Comparison of ENCODE assay signal across 1 cellular context in the genomic region with DNA sequence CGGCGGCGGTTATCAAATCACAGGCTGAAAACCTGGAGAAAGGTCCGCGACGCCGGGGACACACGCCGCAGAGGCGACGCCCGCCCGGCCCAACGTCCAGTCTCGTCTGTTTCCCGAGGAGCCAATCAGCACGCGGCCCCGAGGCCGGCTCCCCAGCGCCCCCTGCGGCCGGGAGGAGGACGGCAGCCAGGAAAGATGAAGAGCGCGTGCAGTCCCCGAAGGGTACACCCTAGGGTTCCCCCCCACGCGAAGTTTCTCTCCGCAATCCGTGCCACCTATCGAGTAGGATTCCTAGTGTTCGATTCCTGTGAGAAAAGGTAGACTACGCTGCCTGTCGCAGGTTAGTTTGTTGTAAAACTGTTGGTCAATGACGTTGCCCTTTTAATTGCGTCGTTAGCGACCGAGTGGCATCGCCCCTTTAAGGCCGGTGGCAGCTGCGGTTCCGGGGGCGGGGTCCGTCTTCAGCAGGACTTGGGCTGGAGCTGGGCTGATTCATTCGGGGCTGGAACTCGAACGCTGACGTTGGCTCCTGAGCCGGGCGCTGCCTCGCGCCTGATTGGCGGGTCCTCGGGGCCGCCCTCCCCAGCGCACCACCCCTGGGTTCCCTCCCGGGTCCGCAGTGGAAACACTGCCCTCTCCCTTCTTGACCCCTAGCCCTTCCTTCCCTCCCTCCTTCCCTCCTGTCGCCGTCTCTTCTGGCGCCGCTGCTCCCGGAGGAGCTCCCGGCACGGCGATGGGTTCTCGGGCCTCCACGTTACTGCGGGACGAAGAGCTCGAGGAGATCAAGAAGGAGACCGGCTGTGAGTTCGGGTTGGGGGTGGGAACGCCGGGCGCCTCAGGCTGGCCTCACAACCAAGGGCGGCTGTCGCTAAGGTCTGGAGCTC.
TF ChIP-seq lines count a peak whose summit lies in the region.

Gene CHP1 (plus strand): TSS at position 619 of the 884 bp plus-strand sequence. CDS start 115 bp downstream, at position 734.
A gene with protein sequence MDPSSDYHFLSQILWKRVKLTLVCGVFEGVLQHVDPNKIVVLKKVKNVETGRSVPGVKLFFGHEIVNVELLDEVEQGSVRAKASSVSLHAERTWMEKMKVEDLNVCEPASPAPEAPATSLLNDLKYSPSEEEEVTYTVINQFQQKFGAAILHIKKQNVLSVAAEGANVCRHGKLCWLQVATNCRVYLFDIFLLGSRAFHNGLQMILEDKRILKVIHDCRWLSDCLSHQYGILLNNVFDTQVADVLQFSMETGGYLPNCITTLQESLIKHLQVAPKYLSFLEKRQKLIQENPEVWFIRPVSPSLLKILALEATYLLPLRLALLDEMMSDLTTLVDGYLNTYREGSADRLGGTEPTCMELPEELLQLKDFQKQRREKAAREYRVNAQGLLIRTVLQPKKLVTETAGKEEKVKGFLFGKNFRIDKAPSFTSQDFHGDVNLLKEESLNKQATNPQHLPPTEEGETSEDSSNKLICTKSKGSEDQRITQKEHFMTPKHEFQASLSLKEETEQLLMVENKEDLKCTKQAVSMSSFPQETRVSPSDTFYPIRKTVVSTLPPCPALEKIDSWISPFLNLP (minus strand): TSS at position 108 of the 884 bp plus-strand sequence. CDS start 4,182 bp downstream, outside the sequence.

TF ChIP-seq in HEK293, 187 proteins besides CTCF, POLR2A, EP300 and RAD21 (continued from another document and continues in another):
- TF ChIP-seq, protein P1, sequence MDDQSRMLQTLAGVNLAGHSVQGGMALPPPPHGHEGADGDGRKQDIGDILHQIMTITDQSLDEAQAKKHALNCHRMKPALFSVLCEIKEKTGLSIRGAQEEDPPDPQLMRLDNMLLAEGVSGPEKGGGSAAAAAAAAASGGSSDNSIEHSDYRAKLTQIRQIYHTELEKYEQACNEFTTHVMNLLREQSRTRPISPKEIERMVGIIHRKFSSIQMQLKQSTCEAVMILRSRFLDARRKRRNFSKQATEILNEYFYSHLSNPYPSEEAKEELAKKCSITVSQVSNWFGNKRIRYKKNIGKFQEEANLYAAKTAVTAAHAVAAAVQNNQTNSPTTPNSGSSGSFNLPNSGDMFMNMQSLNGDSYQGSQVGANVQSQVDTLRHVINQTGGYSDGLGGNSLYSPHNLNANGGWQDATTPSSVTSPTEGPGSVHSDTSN (CRISPR knock-in tag; IDR thresholded peaks at IDR 0.05): no peak
- TF ChIP-seq ZNF202 (tag by site-specific recombination; IDR thresholded peaks at IDR 0.05; ENCODE audit: borderline replicate concordance): no peak
- TF ChIP-seq ZNF580 (tag by site-specific recombination; IDR thresholded peaks at IDR 0.05): no peak
- peak; percentile 92 for TF ChIP-seq ZBTB48 (tag by site-specific recombination; IDR thresholded peaks at IDR 0.05)
- no peak for TF ChIP-seq ZNF664 (tag by site-specific recombination; IDR thresholded peaks at IDR 0.05)
- peak; percentile 89 for TF ChIP-seq SP3 (tag by site-specific recombination; IDR thresholded peaks at IDR 0.05)
- TF ChIP-seq ZNF791 (tag by site-specific recombination; IDR thresholded peaks at IDR 0.05): no peak
- no peak for TF ChIP-seq ZNF677 (tag by site-specific recombination; IDR thresholded peaks at IDR 0.05)
- TF ChIP-seq ZNF785 (tag by site-specific recombination; IDR thresholded peaks at IDR 0.05): no peak
- TF ChIP-seq ZNF610 (tag by site-specific recombination; IDR thresholded peaks at IDR 0.05; ENCODE audit: borderline replicate concordance): 0 out of 2 replicates have a peak, but pooled peaks have one; percentile 14
- TF ChIP-seq TCF7L2 (IDR thresholded peaks at IDR 0.05; ENCODE audit: borderline replicate concordance, low read depth, low read length): no peak
- peak; percentile 73 for TF ChIP-seq KLF9 (tag by site-specific recombination; IDR thresholded peaks at IDR 0.05; ENCODE audit: low read depth)
- peak; percentile 34; the same call in 1 of the 2 replicates for TF ChIP-seq TSHZ1 (tag by site-specific recombination; IDR thresholded peaks at IDR 0.05; ENCODE audit: borderline replicate concordance)
- no peak for TF ChIP-seq YY1 (tag by site-specific recombination; IDR thresholded peaks at IDR 0.05)
- TF ChIP-seq PRDM6 (tag by site-specific recombination; IDR thresholded peaks at IDR 0.05): no peak
- TF ChIP-seq, protein P2, sequence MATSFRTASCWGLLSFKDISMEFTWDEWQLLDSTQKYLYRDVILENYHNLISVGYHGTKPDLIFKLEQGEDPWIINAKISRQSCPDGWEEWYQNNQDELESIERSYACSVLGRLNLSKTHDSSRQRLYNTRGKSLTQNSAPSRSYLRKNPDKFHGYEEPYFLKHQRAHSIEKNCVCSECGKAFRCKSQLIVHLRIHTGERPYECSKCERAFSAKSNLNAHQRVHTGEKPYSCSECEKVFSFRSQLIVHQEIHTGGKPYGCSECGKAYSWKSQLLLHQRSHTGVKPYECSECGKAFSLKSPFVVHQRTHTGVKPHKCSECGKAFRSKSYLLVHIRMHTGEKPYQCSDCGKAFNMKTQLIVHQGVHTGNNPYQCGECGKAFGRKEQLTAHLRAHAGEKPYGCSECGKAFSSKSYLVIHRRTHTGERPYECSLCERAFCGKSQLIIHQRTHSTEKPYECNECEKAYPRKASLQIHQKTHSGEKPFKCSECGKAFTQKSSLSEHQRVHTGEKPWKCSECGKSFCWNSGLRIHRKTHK (tag by site-specific recombination; IDR thresholded peaks at IDR 0.05): no peak
- TF ChIP-seq ZNF654 (tag by site-specific recombination; IDR thresholded peaks at IDR 0.05; ENCODE audit: low read depth): no peak
- TF ChIP-seq, protein P3, sequence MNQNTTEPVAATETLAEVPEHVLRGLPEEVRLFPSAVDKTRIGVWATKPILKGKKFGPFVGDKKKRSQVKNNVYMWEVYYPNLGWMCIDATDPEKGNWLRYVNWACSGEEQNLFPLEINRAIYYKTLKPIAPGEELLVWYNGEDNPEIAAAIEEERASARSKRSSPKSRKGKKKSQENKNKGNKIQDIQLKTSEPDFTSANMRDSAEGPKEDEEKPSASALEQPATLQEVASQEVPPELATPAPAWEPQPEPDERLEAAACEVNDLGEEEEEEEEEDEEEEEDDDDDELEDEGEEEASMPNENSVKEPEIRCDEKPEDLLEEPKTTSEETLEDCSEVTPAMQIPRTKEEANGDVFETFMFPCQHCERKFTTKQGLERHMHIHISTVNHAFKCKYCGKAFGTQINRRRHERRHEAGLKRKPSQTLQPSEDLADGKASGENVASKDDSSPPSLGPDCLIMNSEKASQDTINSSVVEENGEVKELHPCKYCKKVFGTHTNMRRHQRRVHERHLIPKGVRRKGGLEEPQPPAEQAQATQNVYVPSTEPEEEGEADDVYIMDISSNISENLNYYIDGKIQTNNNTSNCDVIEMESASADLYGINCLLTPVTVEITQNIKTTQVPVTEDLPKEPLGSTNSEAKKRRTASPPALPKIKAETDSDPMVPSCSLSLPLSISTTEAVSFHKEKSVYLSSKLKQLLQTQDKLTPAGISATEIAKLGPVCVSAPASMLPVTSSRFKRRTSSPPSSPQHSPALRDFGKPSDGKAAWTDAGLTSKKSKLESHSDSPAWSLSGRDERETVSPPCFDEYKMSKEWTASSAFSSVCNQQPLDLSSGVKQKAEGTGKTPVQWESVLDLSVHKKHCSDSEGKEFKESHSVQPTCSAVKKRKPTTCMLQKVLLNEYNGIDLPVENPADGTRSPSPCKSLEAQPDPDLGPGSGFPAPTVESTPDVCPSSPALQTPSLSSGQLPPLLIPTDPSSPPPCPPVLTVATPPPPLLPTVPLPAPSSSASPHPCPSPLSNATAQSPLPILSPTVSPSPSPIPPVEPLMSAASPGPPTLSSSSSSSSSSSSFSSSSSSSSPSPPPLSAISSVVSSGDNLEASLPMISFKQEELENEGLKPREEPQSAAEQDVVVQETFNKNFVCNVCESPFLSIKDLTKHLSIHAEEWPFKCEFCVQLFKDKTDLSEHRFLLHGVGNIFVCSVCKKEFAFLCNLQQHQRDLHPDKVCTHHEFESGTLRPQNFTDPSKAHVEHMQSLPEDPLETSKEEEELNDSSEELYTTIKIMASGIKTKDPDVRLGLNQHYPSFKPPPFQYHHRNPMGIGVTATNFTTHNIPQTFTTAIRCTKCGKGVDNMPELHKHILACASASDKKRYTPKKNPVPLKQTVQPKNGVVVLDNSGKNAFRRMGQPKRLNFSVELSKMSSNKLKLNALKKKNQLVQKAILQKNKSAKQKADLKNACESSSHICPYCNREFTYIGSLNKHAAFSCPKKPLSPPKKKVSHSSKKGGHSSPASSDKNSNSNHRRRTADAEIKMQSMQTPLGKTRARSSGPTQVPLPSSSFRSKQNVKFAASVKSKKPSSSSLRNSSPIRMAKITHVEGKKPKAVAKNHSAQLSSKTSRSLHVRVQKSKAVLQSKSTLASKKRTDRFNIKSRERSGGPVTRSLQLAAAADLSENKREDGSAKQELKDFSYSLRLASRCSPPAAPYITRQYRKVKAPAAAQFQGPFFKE (tag by site-specific recombination; IDR thresholded peaks at IDR 0.05; ENCODE audit: borderline replicate concordance): no peak
- TF ChIP-seq ZNF843 (tag by site-specific recombination; IDR thresholded peaks at IDR 0.05): 0 out of 2 replicates have a peak, but pooled peaks have one; percentile 53
- no peak for TF ChIP-seq ZFP3 (tag by site-specific recombination; IDR thresholded peaks at IDR 0.05; ENCODE audit: low read depth)
- TF ChIP-seq, protein P4, sequence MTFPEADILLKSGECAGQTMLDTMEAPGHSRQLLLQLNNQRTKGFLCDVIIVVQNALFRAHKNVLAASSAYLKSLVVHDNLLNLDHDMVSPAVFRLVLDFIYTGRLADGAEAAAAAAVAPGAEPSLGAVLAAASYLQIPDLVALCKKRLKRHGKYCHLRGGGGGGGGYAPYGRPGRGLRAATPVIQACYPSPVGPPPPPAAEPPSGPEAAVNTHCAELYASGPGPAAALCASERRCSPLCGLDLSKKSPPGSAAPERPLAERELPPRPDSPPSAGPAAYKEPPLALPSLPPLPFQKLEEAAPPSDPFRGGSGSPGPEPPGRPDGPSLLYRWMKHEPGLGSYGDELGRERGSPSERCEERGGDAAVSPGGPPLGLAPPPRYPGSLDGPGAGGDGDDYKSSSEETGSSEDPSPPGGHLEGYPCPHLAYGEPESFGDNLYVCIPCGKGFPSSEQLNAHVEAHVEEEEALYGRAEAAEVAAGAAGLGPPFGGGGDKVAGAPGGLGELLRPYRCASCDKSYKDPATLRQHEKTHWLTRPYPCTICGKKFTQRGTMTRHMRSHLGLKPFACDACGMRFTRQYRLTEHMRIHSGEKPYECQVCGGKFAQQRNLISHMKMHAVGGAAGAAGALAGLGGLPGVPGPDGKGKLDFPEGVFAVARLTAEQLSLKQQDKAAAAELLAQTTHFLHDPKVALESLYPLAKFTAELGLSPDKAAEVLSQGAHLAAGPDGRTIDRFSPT (tag by site-specific recombination; IDR thresholded peaks at IDR 0.05): peak; percentile 99
- no peak for TF ChIP-seq ZNF266 (tag by site-specific recombination; IDR thresholded peaks at IDR 0.05; ENCODE audit: low read depth)
- no peak for TF ChIP-seq SALL2 (tag by site-specific recombination; IDR thresholded peaks at IDR 0.05; ENCODE audit: borderline replicate concordance)
- TF ChIP-seq ZFHX2 (tag by site-specific recombination; conservative IDR thresholded peaks at IDR 0.05): peak; percentile 58
- peak; percentile 92 for TF ChIP-seq WT1 (tag by site-specific recombination; IDR thresholded peaks at IDR 0.05)
- no peak for TF ChIP-seq ZFP41 (tag by site-specific recombination; IDR thresholded peaks at IDR 0.05; ENCODE audit: borderline replicate concordance)
- TF ChIP-seq, protein P5, sequence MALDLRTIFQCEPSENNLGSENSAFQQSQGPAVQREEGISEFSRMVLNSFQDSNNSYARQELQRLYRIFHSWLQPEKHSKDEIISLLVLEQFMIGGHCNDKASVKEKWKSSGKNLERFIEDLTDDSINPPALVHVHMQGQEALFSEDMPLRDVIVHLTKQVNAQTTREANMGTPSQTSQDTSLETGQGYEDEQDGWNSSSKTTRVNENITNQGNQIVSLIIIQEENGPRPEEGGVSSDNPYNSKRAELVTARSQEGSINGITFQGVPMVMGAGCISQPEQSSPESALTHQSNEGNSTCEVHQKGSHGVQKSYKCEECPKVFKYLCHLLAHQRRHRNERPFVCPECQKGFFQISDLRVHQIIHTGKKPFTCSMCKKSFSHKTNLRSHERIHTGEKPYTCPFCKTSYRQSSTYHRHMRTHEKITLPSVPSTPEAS (tag by site-specific recombination; IDR thresholded peaks at IDR 0.05): no peak
- TF ChIP-seq ZNF529 (tag by site-specific recombination; IDR thresholded peaks at IDR 0.05; ENCODE audit: insufficient replicate concordance): no peak
- no peak for TF ChIP-seq ZNF571 (tag by site-specific recombination; IDR thresholded peaks at IDR 0.05)
